Comparison of ENCODE assay signal across 16 cellular contexts in genomic region chr22:38955926-38956325, GRCh38. TPM values are rescaled to one million over a fixed set of nuclear protein-coding genes. Genes with fewer than 3 reads are reported as not detected.
"Had no signal": no experiment of that assay in that cellular context is flagged by ENCODE, and none has a peak within 500 bp of the region (broad histone marks: within the 10 kb centered on the region; RNA-seq: fewer than 3 reads in every experiment).

No MANE protein-coding gene starts in this region.

- H3K36me3 ChIP-seq: esophagus muscularis mucosa, right lobe of liver, stomach, thoracic aorta had no signal

- H3K36me3 Mint-ChIP-seq: naive thymus-derived CD4-positive, alpha-beta T cell had no signal

- H3K4me3 Mint-ChIP-seq: naive thymus-derived CD4-positive, alpha-beta T cell had no signal

- H3K27me3 Mint-ChIP-seq: naive thymus-derived CD4-positive, alpha-beta T cell had no signal

- DNase-seq: activated T-cell treated with anti-CD3 and anti-CD28 coated beads for 4 hours; anterior cingulate cortex; cerebellar nuclear complex; foreskin fibroblast; naive thymus-derived CD4-positive, alpha-beta T cell; psoas muscle; Right ventricle myocardium superior; stomach had no signal

- H3K27ac ChIP-seq: esophagus muscularis mucosa, psoas muscle, right lobe of liver, thoracic aorta had no signal

- H3K4me1 ChIP-seq: esophagus muscularis mucosa, psoas muscle, right lobe of liver had no signal

- ATAC-seq: naive thymus-derived CD4-positive, alpha-beta T cell; psoas muscle; right lobe of liver; SK-N-SH treated with all-trans-retinoic acid at 6 μM for 48 hours had no signal

- H3K4me3 ChIP-seq: esophagus muscularis mucosa, psoas muscle, right lobe of liver, stomach, thoracic aorta had no signal

- H3K9me3 ChIP-seq: esophagus muscularis mucosa, psoas muscle, right lobe of liver, stomach, thoracic aorta had no signal

- FAIRE-seq: endometrium had no signal

- H3K27me3 ChIP-seq: right lobe of liver, stomach had no signal

RNA-seq across cellular contexts. Expression of gene APOBEC3A, which starts 1.5 kb away (rescaled TPM):
- total RNA-seq: dermis microvascular lymphatic vessel endothelial cell; lung microvascular endothelial cell; T-helper 2 cell treated with Interferon-gamma antibody and Interleukin-4, amounts not matched to agents 100 ng/mL and 5 ng/mL, for 36 hours had no signal

RNA-seq across cellular contexts. Expression of gene APOBEC3B, which starts 26.2 kb away (rescaled TPM):
- polyA plus RNA-seq: naive thymus-derived CD4-positive, alpha-beta T cell had no signal
